18 cellular contexts compared by ENCODE assay signal in genomic region chr20:43904195-43904594, GRCh38. TPM values are rescaled to one million over a fixed set of nuclear protein-coding genes. Genes with fewer than 3 reads are reported as not detected.
DNase-seq lines count a peak whose midpoint lies in the region; ATAC-seq, FAIRE-seq and TF ChIP-seq lines count a peak whose summit lies in the region.
"Had no signal": no experiment of that assay in that cellular context is flagged by ENCODE, and none has a peak within 500 bp of the region (broad histone marks: within the 10 kb centered on the region; RNA-seq: fewer than 3 reads in every experiment).

No MANE protein-coding gene starts in this region.

- DNase-seq in Ammon's horn (ENCODE audit: low spot score) (peak; percentile 66), H1 (ENCODE audit: low read depth in 1 of 2, low spot score in 2 of 2) (no peak), NCI-H1092 (lab: John Stamatoyannopoulos, UW) (no peak), NCI-H1694 treated with DMSO at 0.1 percent for 48 hours (lab: John Stamatoyannopoulos, UW) (no peak), Right ventricle myocardium inferior (ENCODE audit: missing footprints) (no peak)
- DNase-seq: activated naive CD8-positive, alpha-beta T cell treated with anti-CD3 and anti-CD28 coated beads, Interleukin-2, amount 50 U/mL, for 24 hours; CD4-positive, CD25-positive, alpha-beta regulatory T cell; NCI-H187 treated with DMSO at 0.1 percent for 48 hours; SIG-M5; sigmoid colon had no signal

- no peak overlapping the region for H4K8ac ChIP-seq in H1 (ENCODE audit: extremely low read depth, insufficient read depth, low read length)

- ATAC-seq in GM21619 (IDR thresholded peaks at IDR 0.05; ENCODE audit: unreplicated experiment) (no peak), Right ventricle myocardium inferior (no peak)
- ATAC-seq: activated CD4-positive, CD25-positive, alpha-beta regulatory T cell treated with anti-CD3 and anti-CD28 coated beads, Interleukin-2, amount 50 U/mL, for 24 hours; activated naive CD8-positive, alpha-beta T cell treated with anti-CD3 and anti-CD28 coated beads, Interleukin-2, amount 50 U/mL, for 24 hours; activated T-helper 17 cell treated with anti-CD3 and anti-CD28 coated beads, Interleukin-2, amount 50 U/mL, for 72 hours; stimulated activated memory B cell treated with anti-CD40 and anti-IgM and Interleukin-4, amounts not matched to agents 10 μg/mL and 1 μg/mL and 100 μg/mL, for 72 hours had no signal

- no peak overlapping the region for H3K14ac ChIP-seq in H1 (ENCODE audit: insufficient read length)

- no peak for TF ChIP-seq CTCF in H1 (IDR thresholded peaks at IDR 0.05; ENCODE audit: control extremely low read depth in 1 of 3, insufficient read depth in 1 of 3, low read depth in 1 of 3, low read length in 3 of 3)

- H4K5ac ChIP-seq in H1 (ENCODE audit: insufficient read length, low read depth, low read length), result no peak overlapping the region

- no peak overlapping the region for H3K23ac ChIP-seq in H1 (ENCODE audit: insufficient read length)

- no peak for FAIRE-seq in H1 (lab: Jason Lieb, UNC)

- no peaks in the 10 kb centered on the region for H3K79me2 ChIP-seq in H1 (ENCODE audit: control insufficient read depth in 1 of 2, insufficient read depth in 2 of 2, low read length in 2 of 2)

- TF ChIP-seq RAD21 in H1 (IDR thresholded peaks at IDR 0.05 in 1 of 2, conservative IDR thresholded peaks at IDR 0.05 in 1 of 2; ENCODE audit: low read depth in 2 of 2, low read length in 2 of 2), result no peak

- intact Hi-C loops in Right ventricle myocardium inferior (cut with DNase I), result no loop called here

- no peak overlapping the region for H2BK20ac ChIP-seq in H1 (ENCODE audit: low read length)

- peak overlapping the region; percentile 43 for H2AFZ ChIP-seq in H1 (ENCODE audit: low read length)

- WGBS in HUES64, result 42% methylated on average over 9 of the region's 9 CpGs
- WGBS in H1 (ENCODE audit: extremely low coverage in 1 of 2, insufficient coverage in 1 of 2, insufficient read length in 1 of 2, insufficient replicate concordance in 2 of 2, low coverage in 1 of 2, low lambda C conversion rate in 2 of 2, missing lambda C conversion rate in 1 of 2), 2 experiments, result 61% methylated on average over 9 of the region's 9 CpGs; no CpG with 5 or more reads in 1 of the 2 experiments
- WGBS in mesodermal cell (ENCODE audit: insufficient coverage in 2 of 2), 2 experiments, result 41 to 51% methylated on average over 7 of the region's 9 CpGs

- H3K4me1 ChIP-seq in HUES64 (ENCODE audit: insufficient read depth, low read length), result peaks cover 24% of the 10 kb centered on the region; the same call in 1 of the 2 replicates
- H3K4me1 ChIP-seq in H1 (replicated peaks in 1 of 4; ENCODE audit: control insufficient read depth in 3 of 4, insufficient read depth in 4 of 4, low read length in 3 of 4), result peaks cover 4 to 12% (median 7%) of the 10 kb centered on the region in 4 experiments; a peak in 5 of 7 replicates
- peaks cover 8% of the 10 kb centered on the region for H3K4me1 ChIP-seq in mesodermal cell (ENCODE audit: control insufficient read depth, insufficient read depth, low read length, poor library complexity, severe bottlenecking)

- H3K9ac ChIP-seq in HUES64 (ENCODE audit: low read depth, low read length) (peak overlapping the region; percentile 50; the same call in 1 of the 2 replicates), H1 (replicated peaks in 1 of 4; ENCODE audit: extremely low read depth in 1 of 4, low read depth in 3 of 4, low read length in 3 of 4) (no peak overlapping the region)

- H3K4me2 ChIP-seq in H1 (ENCODE audit: insufficient read depth in 1 of 2, low read depth in 2 of 2, low read length in 2 of 2), result no peak overlapping the region

- 0 out of 2 replicates have a peak overlapping the region, but pooled peaks have one; percentile 19 for H2BK5ac ChIP-seq in H1 (ENCODE audit: low read depth, low read length)

- H3K23me2 ChIP-seq in H1 (ENCODE audit: low read depth, low read length), result no peaks in the 10 kb centered on the region

- no peaks in the 10 kb centered on the region for H4K20me1 ChIP-seq in H1 (replicated peaks in 1 of 2; ENCODE audit: control insufficient read depth in 1 of 2, insufficient read depth in 2 of 2, low read length in 2 of 2)

- H4K91ac ChIP-seq in H1 (replicated peaks; ENCODE audit: insufficient read length, low read length), result no peak overlapping the region

- no peak for TF ChIP-seq POLR2A in H1 (IDR thresholded peaks at IDR 0.05; ENCODE audit: control extremely low read depth in 1 of 2, low read depth in 2 of 2, low read length in 2 of 2)

- TF ChIP-seq EP300 in H1 (IDR thresholded peaks at IDR 0.05; ENCODE audit: borderline replicate concordance in 1 of 2, low read depth in 2 of 2, low read length in 2 of 2), result no peak

- no peaks in the 10 kb centered on the region for H3K79me1 ChIP-seq in H1 (ENCODE audit: low read depth, low read length)

- H3K18ac ChIP-seq in H1 (ENCODE audit: extremely low read depth, low read length), result no peak overlapping the region

- no peak overlapping the region for H3K4me3 ChIP-seq in HUES64 (ENCODE audit: low read length)
- no peak overlapping the region for H3K4me3 ChIP-seq in H1 (ENCODE audit: extremely low read depth in 1 of 4, insufficient read depth in 2 of 4, low read depth in 3 of 4, low read length in 4 of 4)
- H3K4me3 ChIP-seq in mesodermal cell (ENCODE audit: extremely low read depth, insufficient read depth, low read length, poor library complexity, severe bottlenecking), result no peak overlapping the region
- H3K4me3 ChIP-seq: sigmoid colon had no signal

- H3K4ac ChIP-seq in H1 (replicated peaks; ENCODE audit: insufficient read length, low read depth, low read length), result no peak overlapping the region

- H3K27me3 ChIP-seq in HUES64 (ENCODE audit: insufficient read depth, low read length), result no peaks in the 10 kb centered on the region
- peaks cover 0 to 3% (median 0%) of the 10 kb centered on the region in 4 experiments; a peak in 3 of 7 replicates for H3K27me3 ChIP-seq in H1 (replicated peaks in 1 of 4; ENCODE audit: control insufficient read depth in 3 of 4, extremely low read depth in 1 of 4, insufficient read depth in 3 of 4, low read length in 3 of 4)
- H3K27me3 ChIP-seq: sigmoid colon had no signal

- CTCF ChIA-PET in H1 (lab: Charles Lee; ENCODE audit: partially characterized antibody), result no interaction called here

- H3K36me3 ChIP-seq in HUES64 (ENCODE audit: insufficient read depth, low read length), result no peaks in the 10 kb centered on the region
- no peaks in the 10 kb centered on the region for H3K36me3 ChIP-seq in H1 (ENCODE audit: control insufficient read depth in 2 of 4, insufficient read depth in 4 of 4, low read length in 3 of 4)
- H3K36me3 ChIP-seq in mesodermal cell (ENCODE audit: control insufficient read depth, insufficient read depth, low read length), result no peaks in the 10 kb centered on the region
- H3K36me3 ChIP-seq: neutrophil, sigmoid colon had no signal

- no peak overlapping the region for H3K56ac ChIP-seq in H1 (replicated peaks; ENCODE audit: insufficient read length, low read depth, low read length)

- POLR2A ChIA-PET in H1 (lab: Charles Lee; ENCODE audit: partially characterized antibody), result no interaction called here

- H3K27ac ChIP-seq in HUES64 (ENCODE audit: low read depth, low read length), result no peak overlapping the region
- no peak overlapping the region for H3K27ac ChIP-seq in H1 (ENCODE audit: low read depth, low read length)
- H3K27ac ChIP-seq in mesodermal cell (ENCODE audit: low read depth, low read length, severe bottlenecking), result peak overlapping the region; percentile 60
- H3K27ac ChIP-seq: HL-60, neutrophil, sigmoid colon had no signal

- no peak overlapping the region for H2AK5ac ChIP-seq in H1 (ENCODE audit: low read depth, low read length)

- peaks cover 15% of the 10 kb centered on the region for H3K9me3 ChIP-seq in HUES64 (ENCODE audit: insufficient read depth, low read depth, low read length)
- peaks cover 7% of the 10 kb centered on the region in 2 experiments; a peak in 2 of 4 replicates for H3K9me3 ChIP-seq in H1 (ENCODE audit: insufficient read depth in 2 of 2, low read depth in 1 of 2, low read length in 1 of 2)
- peaks cover 19% of the 10 kb centered on the region for H3K9me3 ChIP-seq in mesodermal cell (ENCODE audit: control insufficient read depth, low read length)
- H3K9me3 ChIP-seq: neutrophil had no signal

- H2BK15ac ChIP-seq in H1 (ENCODE audit: low read length), result no peak overlapping the region

- H2BK12ac ChIP-seq in H1 (ENCODE audit: low read depth, low read length), result no peak overlapping the region

- no peak overlapping the region for H2BK120ac ChIP-seq in H1 (replicated peaks; ENCODE audit: low read depth, low read length)

TF ChIP-seq in H1, 55 proteins besides CTCF, POLR2A, EP300 and RAD21:
- TF ChIP-seq POLR2AphosphoS5 (IDR thresholded peaks at IDR 0.05; ENCODE audit: low read depth, low read length), result no peak
- TF ChIP-seq JUN (IDR thresholded peaks at IDR 0.05; ENCODE audit: low read depth, low read length), result no peak
- TF ChIP-seq TAF1 (IDR thresholded peaks at IDR 0.05; ENCODE audit: low read depth, low read length), result 0 out of 2 replicates have a peak, but pooled peaks have one; percentile 18

RNA-seq across cellular contexts. Expression of gene TOX2, which starts 10.5 kb away (rescaled TPM):
- 1.3 TPM for polyA plus RNA-seq in HUES64 (2013, experiment 1 of 2)
- 3.0 TPM for polyA plus RNA-seq in HUES64 (2013, experiment 2 of 2)
- 3.4 TPM in 2 replicates for total RNA-seq in H1 (2021; fragmentation: NEBNext Ultra II Directional; extraction: Animal tissue kit (Norgen Biotek cat#: 25700))
- polyA plus RNA-seq in H1 (2011; rRNA removed), result 1.8 and 2.5 TPM in 2 replicates
- 0.83 TPM for polyA plus RNA-seq in H1 (2011; cell fraction: cytosol; rRNA removed)
- polyA plus RNA-seq in H1 (2011; cell fraction: nucleus; rRNA removed), result 1.8 TPM
- 1.6 to 3.7 TPM (median 3.2 TPM) in 4 replicates for polyA plus RNA-seq in H1 (2012, experiment 1 of 2)
- polyA plus RNA-seq in H1 (2012, experiment 2 of 2), result 3.3 TPM
- 4.8 TPM for polyA plus RNA-seq in H1 (2013, experiment 1 of 2)
- 5.4 TPM for polyA plus RNA-seq in H1 (2013, experiment 2 of 2)
- polyA minus RNA-seq in H1 (2011; rRNA and poly(A)+ RNA removed), result 0.44 and 0.46 TPM in 2 replicates
- 1.7 TPM for polyA minus RNA-seq in H1 (2011; cell fraction: cytosol; rRNA and poly(A)+ RNA removed)
- polyA minus RNA-seq in H1 (2011; cell fraction: nucleus; rRNA and poly(A)+ RNA removed), result 1.5 TPM
- polyA plus RNA-seq in mesodermal cell (2013, experiment 1 of 2), result 12.0 TPM
- 11.4 TPM for polyA plus RNA-seq in mesodermal cell (2013, experiment 2 of 2)
- 1.1 TPM for total RNA-seq in Right ventricle myocardium inferior
